1 cellular context compared by ENCODE assay signal in genomic region chr20:461254-462198, GRCh38.
TF ChIP-seq lines count a peak whose summit lies in the region.

No MANE protein-coding gene starts in this region.

TF ChIP-seq in HepG2, 621 proteins besides CTCF, POLR2A, EP300 and RAD21 (continued from another document and continues in another):
- TF ChIP-seq SKIL (CRISPR knock-in tag; IDR thresholded peaks at IDR 0.05; ENCODE audit: borderline replicate concordance) = no peak
- no peak for TF ChIP-seq CHD2 (IDR thresholded peaks at IDR 0.05; ENCODE audit: low read depth, low read length)
- peak; percentile 9; the same call in 1 of the 2 replicates for TF ChIP-seq NR2C2 (CRISPR knock-in tag; IDR thresholded peaks at IDR 0.05; ENCODE audit: borderline replicate concordance)
- no peak for TF ChIP-seq FOXK1 (CRISPR knock-in tag; IDR thresholded peaks at IDR 0.05; ENCODE audit: borderline replicate concordance, low read depth)
- peak; percentile 62; the same call in 1 of the 2 replicates for TF ChIP-seq THAP9 (CRISPR knock-in tag; IDR thresholded peaks at IDR 0.05; ENCODE audit: borderline replicate concordance)
- TF ChIP-seq CBX2 (IDR thresholded peaks at IDR 0.05; ENCODE audit: low read depth, low read length) = no peak
- no peak for TF ChIP-seq CBX2 (CRISPR knock-in tag; IDR thresholded peaks at IDR 0.05; ENCODE audit: low read depth)
- 0 out of 2 replicates have a peak, but pooled peaks have one; percentile 25 for TF ChIP-seq MAFG (CRISPR knock-in tag; IDR thresholded peaks at IDR 0.05)
- TF ChIP-seq ZBTB7B (CRISPR knock-in tag; IDR thresholded peaks at IDR 0.05) = peak; percentile 71
- no peak for TF ChIP-seq SSRP1 (CRISPR knock-in tag; IDR thresholded peaks at IDR 0.05)
- TF ChIP-seq AGO1 (IDR thresholded peaks at IDR 0.05; ENCODE audit: low read depth, low read length, poor library complexity, severe bottlenecking) = no peak
- no peak; the same call in 1 of the 2 replicates for TF ChIP-seq TAF1 (CRISPR knock-in tag; IDR thresholded peaks at IDR 0.05)
- TF ChIP-seq RFX1 (IDR thresholded peaks at IDR 0.05) = no peak
- no peak for TF ChIP-seq ZNF530 (CRISPR knock-in tag; IDR thresholded peaks at IDR 0.05; ENCODE audit: low read depth)
- no peak for TF ChIP-seq FOSL1 (CRISPR knock-in tag; IDR thresholded peaks at IDR 0.05; ENCODE audit: borderline replicate concordance)
- TF ChIP-seq ZNF124 (CRISPR knock-in tag; IDR thresholded peaks at IDR 0.05) = peak; percentile 61
- 0 out of 2 replicates have a peak, but pooled peaks have one; percentile 4 for TF ChIP-seq ZBED4 (CRISPR knock-in tag; IDR thresholded peaks at IDR 0.05; ENCODE audit: borderline replicate concordance)
- TF ChIP-seq TRIM24 (CRISPR knock-in tag; IDR thresholded peaks at IDR 0.05) = 0 out of 2 replicates have a peak, but pooled peaks have one; percentile 24
- TF ChIP-seq HDAC6 (IDR thresholded peaks at IDR 0.05; ENCODE audit: low read depth, low read length) = no peak
- no peak for TF ChIP-seq ZNF17 (CRISPR knock-in tag; IDR thresholded peaks at IDR 0.05)
- no peak; the same call in 1 of the 2 replicates for TF ChIP-seq ZNF160 (CRISPR knock-in tag; IDR thresholded peaks at IDR 0.05)
- TF ChIP-seq ZNF678 (CRISPR knock-in tag; IDR thresholded peaks at IDR 0.05) = peak; percentile 53; the same call in 1 of the 2 replicates
- TF ChIP-seq NFE2 (CRISPR knock-in tag; IDR thresholded peaks at IDR 0.05) = no peak
- TF ChIP-seq ZZZ3 (CRISPR knock-in tag; IDR thresholded peaks at IDR 0.05; ENCODE audit: borderline replicate concordance) = no peak; the same call in 1 of the 2 replicates
- TF ChIP-seq ZSCAN20 (CRISPR knock-in tag; IDR thresholded peaks at IDR 0.05; ENCODE audit: borderline replicate concordance) = peak; percentile 26
- peak; percentile 74; the same call in 1 of the 2 replicates for TF ChIP-seq ZMYM2 (CRISPR knock-in tag; IDR thresholded peaks at IDR 0.05)
- no peak for TF ChIP-seq PAF1 (CRISPR knock-in tag; IDR thresholded peaks at IDR 0.05)
- TF ChIP-seq THAP8 (CRISPR knock-in tag; IDR thresholded peaks at IDR 0.05; ENCODE audit: borderline replicate concordance) = 0 out of 2 replicates have a peak, but pooled peaks have one; percentile 30
- no peak for TF ChIP-seq FOSL2 (CRISPR knock-in tag; IDR thresholded peaks at IDR 0.05)
- peak; percentile 93 for TF ChIP-seq ZMYM3 (CRISPR knock-in tag; IDR thresholded peaks at IDR 0.05)
- no peak for TF ChIP-seq ZNF557 (CRISPR knock-in tag; IDR thresholded peaks at IDR 0.05)
- TF ChIP-seq ZNF263 (CRISPR knock-in tag; IDR thresholded peaks at IDR 0.05) = peak; percentile 20; the same call in 1 of the 2 replicates
- TF ChIP-seq ZNF562 (CRISPR knock-in tag; IDR thresholded peaks at IDR 0.05; ENCODE audit: borderline replicate concordance) = no peak
- TF ChIP-seq MYPOP (CRISPR knock-in tag; IDR thresholded peaks at IDR 0.05) = peak; percentile 59
- no peak for TF ChIP-seq PAWR (CRISPR knock-in tag; IDR thresholded peaks at IDR 0.05; ENCODE audit: borderline replicate concordance)
- TF ChIP-seq NFRKB (IDR thresholded peaks at IDR 0.05) = no peak
- TF ChIP-seq ZNF772 (CRISPR knock-in tag; IDR thresholded peaks at IDR 0.05) = no peak
- TF ChIP-seq ZNF138 (CRISPR knock-in tag; IDR thresholded peaks at IDR 0.05; ENCODE audit: low read depth) = no peak
- TF ChIP-seq ZNF3 (CRISPR knock-in tag; IDR thresholded peaks at IDR 0.05) = no peak; the same call in 1 of the 2 replicates
- TF ChIP-seq ZNF629 (CRISPR knock-in tag; conservative IDR thresholded peaks at IDR 0.05) = 0 out of 2 replicates have a peak, but pooled peaks have one; percentile 11
- TF ChIP-seq MEF2D (CRISPR knock-in tag; IDR thresholded peaks at IDR 0.05) = no peak
- TF ChIP-seq GLMP (CRISPR knock-in tag; IDR thresholded peaks at IDR 0.05; ENCODE audit: borderline replicate concordance) = no peak
- peak; percentile 88 for TF ChIP-seq ZNF777 (CRISPR knock-in tag; IDR thresholded peaks at IDR 0.05)
- TF ChIP-seq PHF8 (CRISPR knock-in tag; IDR thresholded peaks at IDR 0.05) = peak; percentile 45
- TF ChIP-seq HMGXB3 (CRISPR knock-in tag; IDR thresholded peaks at IDR 0.05; ENCODE audit: borderline replicate concordance) = peak; percentile 18; the same call in 1 of the 2 replicates
- no peak for TF ChIP-seq MZF1 (CRISPR knock-in tag; IDR thresholded peaks at IDR 0.05; ENCODE audit: borderline replicate concordance)
- TF ChIP-seq ZNF644 (CRISPR knock-in tag; IDR thresholded peaks at IDR 0.05; ENCODE audit: low read depth) = no peak
- TF ChIP-seq ZBTB42 (CRISPR knock-in tag; IDR thresholded peaks at IDR 0.05) = no peak
- TF ChIP-seq NR2F6 (IDR thresholded peaks at IDR 0.05) = no peak
- no peak for TF ChIP-seq NR2F6 (CRISPR knock-in tag; IDR thresholded peaks at IDR 0.05)
- no peak for TF ChIP-seq DDIT3 (CRISPR knock-in tag; IDR thresholded peaks at IDR 0.05)
